9 cellular contexts compared by ENCODE assay signal in the genomic region with DNA sequence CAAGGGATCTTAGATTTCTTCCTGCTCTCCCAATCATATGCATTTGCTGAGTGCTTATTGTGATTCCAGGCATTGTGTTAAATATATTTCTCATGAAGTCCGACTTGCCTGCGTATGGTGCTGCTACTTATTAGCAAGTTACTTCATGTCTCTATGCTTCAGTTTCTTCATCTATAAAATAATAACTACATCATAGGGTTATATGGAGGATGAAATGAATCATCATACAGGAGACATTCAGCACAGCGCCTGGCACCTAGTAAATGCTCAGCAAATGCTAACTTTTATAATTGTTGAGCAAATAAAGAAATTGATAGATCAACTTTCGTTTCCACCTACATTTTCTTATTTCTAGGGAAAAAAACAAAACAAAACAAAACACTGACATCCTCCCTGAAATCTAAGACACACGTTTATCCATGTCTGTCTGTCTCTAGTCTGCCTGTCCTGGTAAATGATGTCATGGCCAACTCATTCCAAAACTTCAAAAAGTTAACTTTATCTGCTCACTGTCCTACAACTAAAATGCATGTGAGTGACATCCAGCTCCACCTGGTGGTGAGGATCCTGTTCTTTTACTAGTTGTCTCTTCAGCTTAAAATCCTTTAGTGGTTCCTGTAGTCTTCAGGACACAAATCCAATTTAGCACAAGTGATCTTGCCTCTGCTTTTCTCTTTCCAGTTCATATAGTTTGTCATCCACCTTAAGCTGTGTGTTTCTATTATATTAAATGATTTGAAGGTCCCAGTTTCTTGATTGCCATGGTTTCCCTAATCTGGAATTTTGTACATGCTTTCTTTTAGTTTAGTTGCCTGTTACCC. TPM values are rescaled to one million over a fixed set of nuclear protein-coding genes. Genes with fewer than 3 reads are reported as not detected.
A peak's percentile ranks its signal among the peaks of the same experiment; 100 is the strongest.
DNase-seq lines count a peak whose midpoint lies in the region; ATAC-seq and TF ChIP-seq lines count a peak whose summit lies in the region.
"Had no signal": no experiment of that assay in that cellular context is flagged by ENCODE, and none has a peak within 500 bp of the region (broad histone marks: within the 10 kb centered on the region; RNA-seq: fewer than 3 reads in every experiment).

No MANE protein-coding gene starts in this region.

- TF ChIP-seq CTCF in endodermal cell (conservative IDR thresholded peaks at IDR 0.05), result peak; percentile 78

- no peak overlapping the region for H3K4me3 Mint-ChIP-seq in endodermal cell
- H3K4me3 Mint-ChIP-seq: stimulated activated naive CD8-positive, alpha-beta T cell treated with anti-CD3 and anti-CD28 coated beads, Interleukin-15, Interleukin-2, amounts not matched to agents 100 ng/mL and 50 ng/mL, for 24 hours had no signal

- ATAC-seq in HG02852 (IDR thresholded peaks at IDR 0.05; ENCODE audit: unreplicated experiment), result peak; percentile 83

- no peaks in the 10 kb centered on the region for H3K9me3 ChIP-seq in endodermal cell (ENCODE audit: control insufficient read depth, low read length)

- H3K9ac ChIP-seq in endodermal cell (ENCODE audit: extremely low read depth, low read length, poor library complexity, severe bottlenecking), result no peak overlapping the region

- no peak overlapping the region for H3K4me3 ChIP-seq in endodermal cell (ENCODE audit: low read length)

- H3K27me3 Mint-ChIP-seq in endodermal cell (ENCODE audit: insufficient read depth), result peaks cover 18% of the 10 kb centered on the region
- H3K27me3 Mint-ChIP-seq: stimulated activated naive CD8-positive, alpha-beta T cell treated with anti-CD3 and anti-CD28 coated beads, Interleukin-15, Interleukin-2, amounts not matched to agents 100 ng/mL and 50 ng/mL, for 24 hours had no signal

- H3K36me3 Mint-ChIP-seq in endodermal cell (ENCODE audit: low read depth), result peaks cover 53% of the 10 kb centered on the region

- H3K27me3 ChIP-seq in endodermal cell (ENCODE audit: control insufficient read depth, insufficient read depth, low read length, poor library complexity, severe bottlenecking), result no peaks in the 10 kb centered on the region

- peaks cover 58% of the 10 kb centered on the region for H3K36me3 ChIP-seq in endodermal cell (ENCODE audit: control insufficient read depth, insufficient read depth, low read length)

- peaks cover 20% of the 10 kb centered on the region for H3K4me1 Mint-ChIP-seq in endodermal cell

- no peak overlapping the region for H3K27ac Mint-ChIP-seq in endodermal cell
- H3K27ac Mint-ChIP-seq: stimulated activated naive CD8-positive, alpha-beta T cell treated with anti-CD3 and anti-CD28 coated beads, Interleukin-15, Interleukin-2, amounts not matched to agents 100 ng/mL and 50 ng/mL, for 24 hours had no signal

- no peaks in the 10 kb centered on the region for H3K4me1 ChIP-seq in endodermal cell (ENCODE audit: control insufficient read depth, insufficient read depth, low read length)

- H3K9me3 Mint-ChIP-seq in endodermal cell, result no peaks in the 10 kb centered on the region
- H3K9me3 Mint-ChIP-seq: stimulated activated naive CD8-positive, alpha-beta T cell treated with anti-CD3 and anti-CD28 coated beads, Interleukin-15, Interleukin-2, amounts not matched to agents 100 ng/mL and 50 ng/mL, for 24 hours had no signal

- peak in 2 of 3 donors; percentile 25 to 31 for DNase-seq in stimulated activated CD4-positive, alpha-beta T cell treated with anti-CD3 and anti-CD28 coated beads, Interleukin-12 subunit alpha, Interleukin-12 subunit beta, amount 100 ng/mL, for 48 hours (ENCODE audit: low read depth in 2 of 3, low spot score in 1 of 3)
- DNase-seq in stimulated activated CD4-positive, alpha-beta T cell treated with anti-CD3 and anti-CD28 coated beads, Interleukin-4, amount 100 ng/mL, for 4 hours, result no peak
- DNase-seq in RPMI8226, result peak; percentile 25
- peak; percentile 67 for DNase-seq in endodermal cell
- DNase-seq in smooth muscle cell of the brain vasculature (ENCODE audit: low read depth, low spot score), result peak; percentile 23
- no peak for DNase-seq in cerebellar nuclear complex (lab: John Stamatoyannopoulos, UW)
- DNase-seq in ecto neural progenitor cell (ENCODE audit: low spot score), result no peak

- 75 to 89% methylated on average over 1 to 5 of the region's 5 CpGs for WGBS in endodermal cell (ENCODE audit: insufficient coverage in 1 of 2, insufficient read length in 1 of 2), 2 experiments

- no peak overlapping the region for H3K27ac ChIP-seq in endodermal cell (ENCODE audit: low read depth, low read length)

RNA-seq across cellular contexts. Expression of gene PPP3R2, which starts 27.7 kb away (rescaled TPM):
- total RNA-seq in endodermal cell, result not detected
- polyA plus RNA-seq in endodermal cell (2013, experiment 1 of 2), result not detected
- polyA plus RNA-seq in endodermal cell (2013, experiment 2 of 2), result not detected

RNA-seq across cellular contexts. Expression of gene RNF20, which starts 33.5 kb away (rescaled TPM):
- total RNA-seq in endodermal cell, result 10 to 100 TPM; 45.4 to 58.4 TPM
- 39.5 TPM for polyA plus RNA-seq in endodermal cell (2013, experiment 1 of 2)
- polyA plus RNA-seq in endodermal cell (2013, experiment 2 of 2), result 34.2 TPM

Comparison
In these comparisons a context has a peak if more than half of its experiments do, and no peak if none do; other contexts are left out.
1. DNase-seq: peak in stimulated activated CD4-positive, alpha-beta T cell treated with anti-CD3 and anti-CD28 coated beads, Interleukin-12 subunit alpha, Interleukin-12 subunit beta, amount 100 ng/mL, for 48 hours (2 of 3), RPMI8226 (single experiment), endodermal cell (single experiment) and smooth muscle cell of the brain vasculature (single experiment); none in stimulated activated CD4-positive, alpha-beta T cell treated with anti-CD3 and anti-CD28 coated beads, Interleukin-4, amount 100 ng/mL, for 4 hours (0 of 2), cerebellar nuclear complex (0 of 2) and ecto neural progenitor cell (single experiment).